ENCODE assay signal across 8 cellular contexts in the genomic region with DNA sequence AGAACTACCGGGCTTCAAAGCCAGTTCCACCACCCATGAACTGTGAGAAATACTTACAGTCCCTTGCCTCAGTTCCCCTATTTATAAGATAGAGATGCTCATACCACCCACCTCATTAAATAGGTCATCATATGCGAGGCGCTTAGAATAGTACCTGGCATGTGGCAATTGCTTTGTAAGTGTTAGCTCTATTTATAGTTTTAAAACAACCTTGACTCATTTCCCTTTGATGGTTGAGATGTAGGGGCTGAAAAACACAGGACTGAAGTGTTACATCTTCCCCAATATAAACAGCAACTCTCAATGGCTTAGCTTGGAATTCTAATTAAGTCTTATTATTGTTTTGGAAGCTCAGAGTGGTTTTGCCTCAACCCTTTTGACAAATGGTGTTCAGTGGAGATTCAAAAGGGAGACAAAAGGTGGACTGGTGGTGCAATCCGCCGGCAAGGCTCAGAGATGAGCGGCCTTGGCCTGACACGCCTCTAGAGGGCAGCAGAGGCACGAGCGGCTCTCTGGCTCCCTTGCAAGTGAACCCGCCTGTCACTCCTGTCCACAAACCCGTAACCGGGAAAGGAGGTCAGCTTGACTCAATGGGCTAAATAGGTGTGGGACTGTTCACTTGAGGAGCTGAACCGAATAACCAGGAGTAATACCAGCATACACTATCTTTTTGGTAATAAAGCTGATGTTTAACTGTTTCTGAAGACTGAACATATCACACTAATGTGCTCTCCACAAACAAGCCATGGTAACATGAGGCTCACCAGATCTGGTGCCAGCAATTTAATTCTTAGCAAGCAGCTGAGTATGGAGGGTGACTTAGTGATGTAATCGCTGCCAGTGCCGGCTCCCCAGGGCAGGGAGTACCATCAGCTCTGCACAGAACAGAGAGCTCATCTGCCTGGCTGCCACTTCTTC. TPM values are rescaled to one million over a fixed set of nuclear protein-coding genes. Genes with fewer than 3 reads are reported as not detected.
A peak's percentile ranks its signal among the peaks of the same experiment; 100 is the strongest.
DNase-seq lines count a peak whose midpoint lies in the region; ATAC-seq, FAIRE-seq and TF ChIP-seq lines count a peak whose summit lies in the region.

No MANE protein-coding gene starts in this region.

- peak overlapping the region; percentile 83 for H3K4me2 ChIP-seq in keratinocyte (ENCODE audit: control insufficient read depth, extremely low read depth, insufficient read depth, low read depth, low read length)

- dilution Hi-C loops in keratinocyte (cut with MboI; ENCODE audit: extremely low pct_ligation_motif_present, low sequenced_read_pairs): no loop called here

- H3K27ac ChIP-seq in WERI-Rb-1: no peak overlapping the region
- no peak overlapping the region for H3K27ac ChIP-seq in keratinocyte (ENCODE audit: control insufficient read depth, insufficient read depth, low read length)

- H3K27me3 ChIP-seq in WERI-Rb-1 (ENCODE audit: insufficient read depth, low read depth, severe bottlenecking): no peaks in the 10 kb centered on the region
- no peaks in the 10 kb centered on the region for H3K27me3 ChIP-seq in keratinocyte (ENCODE audit: control insufficient read depth, extremely low read depth, insufficient read depth, low read length)

- peak overlapping the region; percentile 75 for H2AFZ ChIP-seq in keratinocyte (ENCODE audit: control insufficient read depth, low read length)

- H3K9ac ChIP-seq in keratinocyte (ENCODE audit: control insufficient read depth, extremely low read depth, insufficient read depth, low read length): no peak overlapping the region

- H3K79me2 ChIP-seq in keratinocyte (ENCODE audit: control insufficient read depth, insufficient read depth, low read length): no peaks in the 10 kb centered on the region

- no peaks in the 10 kb centered on the region for H3K36me3 ChIP-seq in WERI-Rb-1
- H3K36me3 ChIP-seq in keratinocyte (ENCODE audit: control insufficient read depth in 2 of 2, extremely low read depth in 1 of 2, insufficient read depth in 2 of 2, low read length in 2 of 2): no peaks in the 10 kb centered on the region

- ATAC-seq in GM18867 (IDR thresholded peaks at IDR 0.05; ENCODE audit: unreplicated experiment) (peak; percentile 94), HG03095 (IDR thresholded peaks at IDR 0.05; ENCODE audit: unreplicated experiment) (peak; percentile 93)

- H3K4me3 ChIP-seq in WERI-Rb-1 (ENCODE audit: low read depth, low read length): no peak overlapping the region
- peak overlapping the region in 1 of 3 experiments; percentile 36 for H3K4me3 ChIP-seq in keratinocyte (ENCODE audit: control insufficient read depth in 2 of 3, extremely low read depth in 1 of 3, insufficient read depth in 2 of 3, low read depth in 1 of 3, low read length in 3 of 3)

- H4K20me1 ChIP-seq in keratinocyte (ENCODE audit: control insufficient read depth, extremely low read depth, insufficient read depth, low read length): no peaks in the 10 kb centered on the region

- peak; percentile 74 for DNase-seq in AG08396 (ENCODE audit: low spot score)
- peak; percentile 78 for DNase-seq in NCI-H2171 (lab: John Stamatoyannopoulos, UW)
- peak; percentile 82 for DNase-seq in WERI-Rb-1
- peak; percentile 51 to 92 for DNase-seq in T47D (ENCODE audit: low read depth in 1 of 2, low spot score in 1 of 2)
- DNase-seq in keratinocyte (ENCODE audit: low read depth, low spot score): peak; percentile 21
- DNase-seq in stimulated activated CD4-positive, alpha-beta T cell treated with anti-CD3 and anti-CD28 coated beads, Interleukin-1b, Interleukin-23, amount 100 ng/mL, for 1 hour (ENCODE audit: low read depth in 2 of 2): peak; percentile 59 to 72

- FAIRE-seq in keratinocyte (lab: Jason Lieb, UNC): peak; percentile 84

- in situ Hi-C loops in T47D (cut with HindIII; ENCODE audit: low pct_unique_long_range_greater_than_20kb, low sequenced_read_pairs): no loop called here

- no peaks in the 10 kb centered on the region for H3K9me1 ChIP-seq in keratinocyte (ENCODE audit: control insufficient read depth, extremely low read depth, insufficient read depth, low read length)

- peak; percentile 96 for TF ChIP-seq CTCF in WERI-Rb-1 (IDR thresholded peaks at IDR 0.05; ENCODE audit: low read depth, low read length)
- peak; percentile 96 to 98 (median 98) for TF ChIP-seq CTCF in keratinocyte (optimal IDR thresholded peaks at IDR 0.05 in 1 of 3, IDR thresholded peaks at IDR 0.05 in 1 of 3, conservative IDR thresholded peaks at IDR 0.05 in 1 of 3; ENCODE audit: extremely low read depth in 1 of 3, insufficient read depth in 2 of 3, low read length in 3 of 3)

- H3K9me3 ChIP-seq in WERI-Rb-1 (ENCODE audit: severe bottlenecking) (no peaks in the 10 kb centered on the region), keratinocyte (ENCODE audit: control insufficient read depth, low read depth, low read length) (no peaks in the 10 kb centered on the region)

- H3K4me1 ChIP-seq in keratinocyte (ENCODE audit: control insufficient read depth, extremely low read depth, insufficient read depth, low read length): peaks cover 16% of the 10 kb centered on the region

RNA-seq across cellular contexts. Expression of gene SMYD2, which starts 19.5 kb away (rescaled TPM):
- polyA plus RNA-seq in keratinocyte: 55.1 to 75.5 TPM (median 64.5 TPM) in 3 replicates
- polyA plus RNA-seq in keratinocyte (2011; ENCODE audit: low read depth): 19.1 TPM
- 47.8 and 74.6 TPM in 2 replicates for polyA plus RNA-seq in keratinocyte (2011; cell fraction: cytosol; rRNA removed)
- 50.3 and 54.7 TPM in 2 replicates for polyA plus RNA-seq in keratinocyte (2011; cell fraction: nucleus; rRNA removed)
- 22.4 and 45.0 TPM in 2 replicates for polyA plus RNA-seq in keratinocyte (2012; ENCODE audit: low replicate concordance)
- polyA minus RNA-seq in keratinocyte: 17.8 to 40.4 TPM (median 31.0 TPM) in 3 replicates
- polyA minus RNA-seq in keratinocyte (2011; cell fraction: cytosol; rRNA and poly(A)+ RNA removed): 32.2 TPM
- polyA minus RNA-seq in keratinocyte (2011; cell fraction: nucleus; rRNA and poly(A)+ RNA removed): 12.9 and 23.3 TPM in 2 replicates

Comparison
In these comparisons a context has a peak if more than half of its experiments do, and no peak if none do; other contexts are left out.
1. DNase-seq: peak in every context shown above with its lines; median percentile 82 in WERI-Rb-1; 78 in NCI-H2171; 74 in AG08396; 72 in T47D; 66 in stimulated activated CD4-positive, alpha-beta T cell treated with anti-CD3 and anti-CD28 coated beads, Interleukin-1b, Interleukin-23, amount 100 ng/mL, for 1 hour; 21 in keratinocyte.